Comparison of ENCODE assay signal across 11 cellular contexts in the genomic region with DNA sequence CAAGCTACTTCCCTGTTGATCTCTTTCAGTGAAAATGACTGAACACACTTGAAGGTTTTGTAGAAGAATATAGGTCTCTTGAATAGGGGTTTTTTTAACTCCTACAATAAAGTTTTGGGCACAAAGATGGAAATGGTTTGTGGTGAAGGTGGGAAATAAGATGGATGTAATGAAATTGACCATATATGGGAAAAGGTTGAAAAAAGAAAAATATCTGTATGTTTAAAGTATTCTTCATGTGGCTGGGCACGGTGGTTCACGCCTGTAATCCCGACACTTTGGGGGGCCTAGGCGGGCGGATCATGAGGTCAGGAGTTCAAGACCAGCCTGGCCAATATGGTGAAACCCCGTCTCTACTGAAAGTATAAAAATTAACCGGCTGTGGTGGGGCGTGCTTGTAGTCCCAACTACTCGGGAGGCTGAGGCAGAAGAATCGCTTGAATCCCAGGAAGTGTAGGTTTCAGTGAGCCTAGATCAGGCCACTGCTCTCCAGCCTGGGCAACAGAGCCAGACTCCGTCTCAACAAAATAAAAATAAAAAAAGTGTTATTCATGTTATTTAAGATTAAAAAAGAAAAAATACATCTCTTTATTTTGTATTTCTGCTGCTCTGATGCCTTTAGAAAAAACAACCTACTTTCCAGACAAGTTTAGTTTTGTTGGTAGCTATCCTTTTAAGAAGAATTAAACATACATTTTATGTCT. TPM values are rescaled to one million over a fixed set of nuclear protein-coding genes. Genes with fewer than 3 reads are reported as not detected.
DNase-seq lines count a peak whose midpoint lies in the region; ATAC-seq lines count a peak whose summit lies in the region.
"Had no signal": no experiment of that assay in that cellular context is flagged by ENCODE, and none has a peak within 500 bp of the region (broad histone marks: within the 10 kb centered on the region; RNA-seq: fewer than 3 reads in every experiment).

No MANE protein-coding gene starts in this region.

- no peak for ATAC-seq in naive thymus-derived CD4-positive, alpha-beta T cell
- no peak for ATAC-seq in stimulated activated naive B cell treated with anti-CD40 and anti-IgM and Interleukin-4, amounts not matched to agents 10 μg/mL and 1 μg/mL and 100 μg/mL, for 72 hours (replicated peaks)
- no peak for ATAC-seq in GM19397 (IDR thresholded peaks at IDR 0.05; ENCODE audit: unreplicated experiment)
- ATAC-seq: activated T-helper 17 cell treated with anti-CD3 and anti-CD28 coated beads, Interleukin-2, amount 50 U/mL, for 72 hours had no signal

- peak overlapping the region; percentile 21 for H3K27ac ChIP-seq in CD8-positive, alpha-beta memory T cell (ENCODE audit: low read depth, low read length)
- no peak overlapping the region for H3K27ac ChIP-seq in naive thymus-derived CD4-positive, alpha-beta T cell (ENCODE audit: low read depth, low read length)

- intact Hi-C loops in naive thymus-derived CD4-positive, alpha-beta T cell (cut with micrococcal nuclease), result loop anchor here in 1 of 2 donors (5.0 kb wide), 1 partner anchor 42 kb away; no protein-coding TSS in a partner anchor

- peaks cover 38% of the 10 kb centered on the region for H3K4me1 ChIP-seq in CD8-positive, alpha-beta memory T cell (ENCODE audit: insufficient read depth, low read length)
- H3K4me1 ChIP-seq in HAP-1, result peaks cover 10% of the 10 kb centered on the region
- peaks cover 15 to 24% of the 10 kb centered on the region in 2 donors for H3K4me1 ChIP-seq in naive thymus-derived CD4-positive, alpha-beta T cell (ENCODE audit: control insufficient read depth in 2 of 2, insufficient read depth in 2 of 2, low read length in 2 of 2)

- POLR2A ChIA-PET in CD8-positive, alpha-beta memory T cell (lab: Charles Lee), result interaction anchor here (0.6 kb wide), 1 partner anchor 59 kb away, joined by 5 read pairs; no protein-coding TSS in a partner anchor
- POLR2A ChIA-PET in naive thymus-derived CD4-positive, alpha-beta T cell (lab: Charles Lee), result interaction anchor here (0.8 to 1.0 kb wide), 2 partner anchors 26 to 241 kb away, joined by 3 to 4 read pairs; partner anchors contain the start of gene TCERG1

- peak in 1 of 5 donors; percentile 5 for DNase-seq in CD8-positive, alpha-beta memory T cell
- DNase-seq in HAP-1 (ENCODE audit: low spot score in 2 of 2) (no peak), SW 1271 (lab: John Stamatoyannopoulos, UW) (no peak), NAMALWA (ENCODE audit: low spot score) (no peak)
- DNase-seq in activated T-cell treated with anti-CD3 and anti-CD28 coated beads, Interleukin-2, amount 50 U/mL, for 48 hours, result peak; percentile 47 to 56
- no peak for DNase-seq in naive thymus-derived CD4-positive, alpha-beta T cell
- no peak for DNase-seq in stimulated activated naive B cell treated with anti-CD40 and anti-IgM and Interleukin-4, amounts not matched to agents 10 μg/mL and 1 μg/mL and 100 μg/mL, for 72 hours
- DNase-seq: GOT3, NCI-H526 treated with DMSO at 0.1 percent for 48 hours had no signal

- no peaks in the 10 kb centered on the region for H3K9me3 ChIP-seq in CD8-positive, alpha-beta memory T cell (ENCODE audit: low read length)
- H3K9me3 ChIP-seq in HAP-1, result no peaks in the 10 kb centered on the region
- no peaks in the 10 kb centered on the region for H3K9me3 ChIP-seq in naive thymus-derived CD4-positive, alpha-beta T cell (ENCODE audit: control insufficient read depth in 2 of 3, low read length in 3 of 3)

- H3K4me3 Mint-ChIP-seq in CD8-positive, alpha-beta memory T cell, result peak overlapping the region in 4 of 7 donors; percentile 34 to 75 (median 48)
- peak overlapping the region in 5 of 10 donors; percentile 10 to 70 (median 53) for H3K4me3 Mint-ChIP-seq in naive thymus-derived CD4-positive, alpha-beta T cell
- H3K4me3 Mint-ChIP-seq in stimulated activated naive B cell treated with anti-CD40 and anti-IgM and Interleukin-4, amounts not matched to agents 10 μg/mL and 1 μg/mL and 100 μg/mL, for 72 hours, result no peak overlapping the region
- H3K4me3 Mint-ChIP-seq: activated T-helper 17 cell treated with anti-CD3 and anti-CD28 coated beads, Interleukin-2, amount 50 U/mL, for 72 hours had no signal

- H3K27me3 Mint-ChIP-seq in CD8-positive, alpha-beta memory T cell, result no peaks in the 10 kb centered on the region
- H3K27me3 Mint-ChIP-seq in naive thymus-derived CD4-positive, alpha-beta T cell, result no peaks in the 10 kb centered on the region
- H3K27me3 Mint-ChIP-seq in stimulated activated naive B cell treated with anti-CD40 and anti-IgM and Interleukin-4, amounts not matched to agents 10 μg/mL and 1 μg/mL and 100 μg/mL, for 72 hours, result no peaks in the 10 kb centered on the region
- H3K27me3 Mint-ChIP-seq: activated T-helper 17 cell treated with anti-CD3 and anti-CD28 coated beads, Interleukin-2, amount 50 U/mL, for 72 hours had no signal

- no peaks in the 10 kb centered on the region for H3K9me3 Mint-ChIP-seq in CD8-positive, alpha-beta memory T cell
- peaks cover 0 to 1% (median 0%) of the 10 kb centered on the region in 11 donors for H3K9me3 Mint-ChIP-seq in naive thymus-derived CD4-positive, alpha-beta T cell
- no peaks in the 10 kb centered on the region for H3K9me3 Mint-ChIP-seq in stimulated activated naive B cell treated with anti-CD40 and anti-IgM and Interleukin-4, amounts not matched to agents 10 μg/mL and 1 μg/mL and 100 μg/mL, for 72 hours
- H3K9me3 Mint-ChIP-seq: activated T-helper 17 cell treated with anti-CD3 and anti-CD28 coated beads, Interleukin-2, amount 50 U/mL, for 72 hours had no signal

- H3K27me3 ChIP-seq in CD8-positive, alpha-beta memory T cell (ENCODE audit: insufficient read depth, low read length, poor library complexity, severe bottlenecking), result no peaks in the 10 kb centered on the region
- H3K27me3 ChIP-seq in HAP-1 (ENCODE audit: low read depth), result no peaks in the 10 kb centered on the region
- no peaks in the 10 kb centered on the region for H3K27me3 ChIP-seq in naive thymus-derived CD4-positive, alpha-beta T cell (ENCODE audit: control insufficient read depth in 2 of 2, insufficient read depth in 2 of 2, low read length in 2 of 2)

- H3K4me3 ChIP-seq in CD8-positive, alpha-beta memory T cell (ENCODE audit: low read length), result peak overlapping the region; percentile 22
- H3K4me3 ChIP-seq in HAP-1, result peak overlapping the region; percentile 88
- H3K4me3 ChIP-seq in naive thymus-derived CD4-positive, alpha-beta T cell (ENCODE audit: low read length), result peak overlapping the region; percentile 8

- H3K36me3 ChIP-seq in CD8-positive, alpha-beta memory T cell (ENCODE audit: insufficient read depth, low read length), result no peaks in the 10 kb centered on the region
- H3K36me3 ChIP-seq in HAP-1 (replicated peaks), result no peaks in the 10 kb centered on the region
- no peaks in the 10 kb centered on the region for H3K36me3 ChIP-seq in naive thymus-derived CD4-positive, alpha-beta T cell (ENCODE audit: control insufficient read depth in 2 of 3, insufficient read depth in 3 of 3, low read length in 3 of 3)

- H3K27ac Mint-ChIP-seq in CD8-positive, alpha-beta memory T cell, result peak overlapping the region in 2 of 8 donors; percentile 34 to 35
- H3K27ac Mint-ChIP-seq in naive thymus-derived CD4-positive, alpha-beta T cell, result no peak overlapping the region
- no peak overlapping the region for H3K27ac Mint-ChIP-seq in stimulated activated naive B cell treated with anti-CD40 and anti-IgM and Interleukin-4, amounts not matched to agents 10 μg/mL and 1 μg/mL and 100 μg/mL, for 72 hours
- H3K27ac Mint-ChIP-seq: activated T-helper 17 cell treated with anti-CD3 and anti-CD28 coated beads, Interleukin-2, amount 50 U/mL, for 72 hours had no signal

- peaks cover 0 to 6% (median 0%) of the 10 kb centered on the region in 3 donors for H3K36me3 Mint-ChIP-seq in CD8-positive, alpha-beta memory T cell
- peaks cover 0 to 4% (median 0%) of the 10 kb centered on the region in 5 donors for H3K36me3 Mint-ChIP-seq in naive thymus-derived CD4-positive, alpha-beta T cell
- peaks cover 2 to 3% of the 10 kb centered on the region in 2 donors for H3K36me3 Mint-ChIP-seq in stimulated activated naive B cell treated with anti-CD40 and anti-IgM and Interleukin-4, amounts not matched to agents 10 μg/mL and 1 μg/mL and 100 μg/mL, for 72 hours

- in situ Hi-C loops in HAP-1 (cut with MboI; ENCODE audit: low sequenced_read_pairs), result no loop called here

- CTCF ChIA-PET in CD8-positive, alpha-beta memory T cell (lab: Charles Lee), result interaction anchor here (0.9 kb wide), 1 partner anchor 23 kb away, joined by 3 read pairs; the partner anchor contains the start of gene LARS1
- CTCF ChIA-PET in naive thymus-derived CD4-positive, alpha-beta T cell (lab: Charles Lee), result no interaction called here

- peaks cover 39 to 44% (median 42%) of the 10 kb centered on the region in 3 donors for H3K4me1 Mint-ChIP-seq in CD8-positive, alpha-beta memory T cell
- peaks cover 21 to 52% (median 40%) of the 10 kb centered on the region in 7 donors for H3K4me1 Mint-ChIP-seq in naive thymus-derived CD4-positive, alpha-beta T cell
- H3K4me1 Mint-ChIP-seq in stimulated activated naive B cell treated with anti-CD40 and anti-IgM and Interleukin-4, amounts not matched to agents 10 μg/mL and 1 μg/mL and 100 μg/mL, for 72 hours, result peaks cover 6 to 32% of the 10 kb centered on the region in 2 donors

RNA-seq across cellular contexts. Expression of gene RBM27, which starts 2.2 kb away (rescaled TPM):
- total RNA-seq in CD8-positive, alpha-beta memory T cell, result 10 to 100 TPM; 30.8 to 31.9 TPM
- 5.1 TPM for polyA plus RNA-seq in CD8-positive, alpha-beta memory T cell
- 10 to 100 TPM; 19.8 to 32.2 (median 25.6) TPM for total RNA-seq in naive thymus-derived CD4-positive, alpha-beta T cell
- 10 to 100 TPM in 1 of 2 donors, 1 to 10 TPM in 1; 7.4 to 11.7 TPM for polyA plus RNA-seq in naive thymus-derived CD4-positive, alpha-beta T cell

RNA-seq across cellular contexts. Expression of gene LARS1, which starts 23.2 kb away (rescaled TPM):
- total RNA-seq in CD8-positive, alpha-beta memory T cell, result 100 to 1,000 TPM; 163 to 171 TPM
- 94.7 TPM for polyA plus RNA-seq in CD8-positive, alpha-beta memory T cell
- total RNA-seq in naive thymus-derived CD4-positive, alpha-beta T cell, result 100 to 1,000 TPM in 3 of 5 experiments, 10 to 100 TPM in 2; 72.6 to 142 (median 127) TPM
- polyA plus RNA-seq in naive thymus-derived CD4-positive, alpha-beta T cell, result 100 to 1,000 TPM in 1 of 2 donors, 10 to 100 TPM in 1; 87.3 to 105 TPM

Comparison
In these comparisons a context has a peak if more than half of its experiments do, and no peak if none do; other contexts are left out.
1. DNase-seq: peak in activated T-cell treated with anti-CD3 and anti-CD28 coated beads, Interleukin-2, amount 50 U/mL, for 48 hours (2 of 2); none in HAP-1 (0 of 2), naive thymus-derived CD4-positive, alpha-beta T cell (0 of 9), stimulated activated naive B cell treated with anti-CD40 and anti-IgM and Interleukin-4, amounts not matched to agents 10 μg/mL and 1 μg/mL and 100 μg/mL, for 72 hours (single experiment), SW 1271 (0 of 2) and NAMALWA (single experiment).
2. H3K4me3 ChIP-seq: peak in every context shown above with its lines; median percentile 88 in HAP-1; 22 in CD8-positive, alpha-beta memory T cell; 8 in naive thymus-derived CD4-positive, alpha-beta T cell.
3. H3K4me3 Mint-ChIP-seq: peak in CD8-positive, alpha-beta memory T cell (4 of 7); none in stimulated activated naive B cell treated with anti-CD40 and anti-IgM and Interleukin-4, amounts not matched to agents 10 μg/mL and 1 μg/mL and 100 μg/mL, for 72 hours (0 of 2).